ENCODE assay signal across 19 cellular contexts in the genomic region with DNA sequence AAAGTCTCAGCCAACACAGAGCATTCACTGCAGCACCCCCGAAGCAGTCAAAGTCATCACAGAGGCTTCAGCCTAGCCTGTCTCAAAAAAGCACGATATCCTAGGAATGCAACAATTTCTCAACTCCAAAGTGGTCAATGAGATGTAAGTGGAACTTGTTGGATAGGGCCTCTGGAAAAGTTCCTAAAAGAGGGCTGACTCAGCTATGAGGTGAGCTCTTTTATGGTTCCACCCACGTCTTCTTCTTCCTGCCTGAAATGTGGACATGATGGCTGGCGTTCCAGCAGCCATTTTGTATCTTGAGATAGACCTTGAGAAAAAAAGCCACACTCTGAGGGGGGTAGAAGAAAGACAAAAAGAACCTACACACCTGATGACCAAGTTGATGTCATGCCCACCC. TPM values are rescaled to one million over a fixed set of nuclear protein-coding genes. Genes with fewer than 3 reads are reported as not detected.
DNase-seq lines count a peak whose midpoint lies in the region; ATAC-seq, FAIRE-seq and TF ChIP-seq lines count a peak whose summit lies in the region.
"Had no signal": no experiment of that assay in that cellular context is flagged by ENCODE, and none has a peak within 500 bp of the region (broad histone marks: within the 10 kb centered on the region; RNA-seq: fewer than 3 reads in every experiment).

No MANE protein-coding gene starts in this region.

- H3K27me3 ChIP-seq in IMR-90 (ENCODE audit: control insufficient read depth, insufficient read depth, low read length) (no peaks in the 10 kb centered on the region), K562 (ENCODE audit: control insufficient read depth in 2 of 2, insufficient read depth in 2 of 2, low read length in 2 of 2) (peaks cover 0 to 9% of the 10 kb centered on the region in 2 experiments; a peak in 3 of 5 replicates)
- H3K27me3 ChIP-seq: pancreas, suprapubic skin had no signal

- H3K23ac ChIP-seq in IMR-90 (ENCODE audit: low read depth, low read length): peak overlapping the region; percentile 45; the same call in 1 of the 2 replicates

- FAIRE-seq in K562 (lab: Jason Lieb, UNC): no peak
- FAIRE-seq: colon, pancreas had no signal

- CTCF ChIA-PET in IMR-90 (lab: Yijun Ruan, JAX): interaction anchor here (0.5 kb wide), 1 partner anchor 472 kb away, joined by 7 read pairs; no protein-coding TSS in a partner anchor
- CTCF ChIA-PET in K562 (lab: Yijun Ruan, JAX; ENCODE audit: low intra/inter-chr PET ratio): interaction anchor here (0.5 kb wide), 1 partner anchor 30 kb away, joined by 3 read pairs; no protein-coding TSS in a partner anchor

- peak overlapping the region; percentile 10; the same call in 1 of the 2 replicates for H3K18ac ChIP-seq in IMR-90 (ENCODE audit: low read depth, low read length)

- no peak overlapping the region for H2AFZ ChIP-seq in IMR-90 (replicated peaks; ENCODE audit: low read length, poor library complexity)
- no peak overlapping the region for H2AFZ ChIP-seq in K562 (ENCODE audit: low read depth, low read length)

- peak overlapping the region; percentile 39; the same call in 1 of the 2 replicates for H3K27ac ChIP-seq in IMR-90 (ENCODE audit: insufficient read depth, low read length)
- no peak overlapping the region for H3K27ac ChIP-seq in K562 (ENCODE audit: extremely low read depth, low read depth, low read length)
- H3K27ac ChIP-seq: pancreas, suprapubic skin had no signal

- H3K14ac ChIP-seq in IMR-90 (replicated peaks; ENCODE audit: low read depth, low read length): 0 out of 2 replicates have a peak overlapping the region, but pooled peaks have one; percentile 35

- H3K4me1 ChIP-seq in IMR-90 (ENCODE audit: control insufficient read depth, insufficient read depth, low read length) (peaks cover 10% of the 10 kb centered on the region), K562 (replicated peaks in 1 of 2; ENCODE audit: control insufficient read depth in 2 of 2, insufficient read depth in 2 of 2, low read length in 2 of 2) (no peaks in the 10 kb centered on the region)

- H3K36me3 ChIP-seq in IMR-90 (ENCODE audit: control insufficient read depth, insufficient read depth, low read length) (no peaks in the 10 kb centered on the region), K562 (ENCODE audit: control insufficient read depth, insufficient read depth, low read length) (no peaks in the 10 kb centered on the region)
- H3K36me3 ChIP-seq: pancreas, suprapubic skin had no signal

- intact Hi-C loops in IMR-90 (cut with micrococcal nuclease): loop anchor here (1.0 kb wide), 1 partner anchor 31 kb away; no protein-coding TSS in a partner anchor
- intact Hi-C loops in K562 (cut with micrococcal nuclease): no loop called here

- H3K9me1 ChIP-seq in IMR-90 (ENCODE audit: insufficient read depth, low read length): peaks cover 4% of the 10 kb centered on the region; the same call in 1 of the 2 replicates
- no peaks in the 10 kb centered on the region for H3K9me1 ChIP-seq in K562 (ENCODE audit: control insufficient read depth, insufficient read depth, low read length)

- peak; percentile 25 for ATAC-seq in IMR-90 (ENCODE audit: low read depth)
- ATAC-seq in K562: no peak
- no peak for ATAC-seq in GM19455 (IDR thresholded peaks at IDR 0.05; ENCODE audit: unreplicated experiment)
- ATAC-seq: pancreas, T-cell had no signal

- H2AK9ac ChIP-seq in IMR-90 (replicated peaks; ENCODE audit: low read depth, low read length, poor library complexity): no peak overlapping the region

- POLR2A ChIA-PET in IMR-90 (lab: Charles Lee; ENCODE audit: unreplicated experiment) (no interaction called here), K562 (lab: Yijun Ruan, JAX) (no interaction called here)

- BruUV-seq in IMR-90 (replicated peaks; lab: Mats Ljungman, UMichigan) (no TSS peak), K562 (replicated peaks; lab: Mats Ljungman, UMichigan) (no TSS peak)

- DNase-seq in AG08396 (ENCODE audit: low spot score) (peak; percentile 61), IMR-90 (peak; percentile 95), K562 (ENCODE audit: extremely low read depth in 1 of 4, low spot score in 3 of 4) (no peak), kidney tubule cell (ENCODE audit: low spot score) (peak; percentile 69), islet precursor cell (no peak), NCI-H1436 (lab: John Stamatoyannopoulos, UW) (no peak)
- DNase-seq in activated T-cell treated with anti-CD3 and anti-CD28 coated beads, Interleukin-2, amount 50 U/mL, for 1 hour: no peak
- DNase-seq: activated CD4-positive, CD25-positive, alpha-beta regulatory T cell treated with anti-CD3 and anti-CD28 coated beads, Interleukin-2, amount 50 U/mL, for 72 hours; activated CD8-positive, alpha-beta memory T cell treated with anti-CD3 and anti-CD28 coated beads, Interleukin-2, amount 50 U/mL, for 48 hours; DMS53; erythroblast; NCI-H1417; NCI-H446; OCI-M1; pancreas; T-cell had no signal

- H3K4ac ChIP-seq in IMR-90 (ENCODE audit: low read depth, low read length): peak overlapping the region; percentile 16; the same call in 1 of the 2 replicates

- peak overlapping the region; percentile 38; the same call in 1 of the 3 replicates for H2BK15ac ChIP-seq in IMR-90 (ENCODE audit: low read depth, low read length)

- TF ChIP-seq RAD21 in IMR-90 (IDR thresholded peaks at IDR 0.05; ENCODE audit: low read length) (no peak), K562 (CRISPR knock-in tag; conservative IDR thresholded peaks at IDR 0.05 in 1 of 2, IDR thresholded peaks at IDR 0.05 in 1 of 2) (no peak)

- peak overlapping the region; percentile 46; the same call in 1 of the 2 replicates for H4K91ac ChIP-seq in IMR-90 (ENCODE audit: insufficient read depth, low read depth, low read length)

- no peak overlapping the region for H3K4me3 ChIP-seq in IMR-90 (ENCODE audit: insufficient read depth, low read depth, low read length)
- H3K4me3 ChIP-seq in K562: no peak overlapping the region
- H3K4me3 ChIP-seq: pancreas, suprapubic skin had no signal

- H3K9ac ChIP-seq in IMR-90 (ENCODE audit: low read depth, low read length): no peak overlapping the region
- H3K9ac ChIP-seq in K562 (ENCODE audit: insufficient read depth in 1 of 2, low read depth in 2 of 2, low read length in 2 of 2): no peak overlapping the region

- no peak overlapping the region for H3K4me2 ChIP-seq in IMR-90 (ENCODE audit: low read depth, low read length)
- no peak overlapping the region for H3K4me2 ChIP-seq in K562 (ENCODE audit: insufficient read depth, low read length)

- H3K9me3 ChIP-seq in IMR-90 (ENCODE audit: control insufficient read depth, insufficient read depth, low read length) (peaks cover 6% of the 10 kb centered on the region; the same call in 1 of the 2 replicates), K562 (replicated peaks; ENCODE audit: control insufficient read depth, insufficient read depth, low read depth, low read length) (no peaks in the 10 kb centered on the region)
- H3K9me3 ChIP-seq: pancreas, suprapubic skin had no signal

- 0 out of 2 replicates have a peak overlapping the region, but pooled peaks have one; percentile 6 for H3K56ac ChIP-seq in IMR-90 (ENCODE audit: extremely low read depth, insufficient read depth, low read length)

- peak overlapping the region in 1 of 2 experiments; percentile 51; a peak in 2 of 4 replicates for H4K8ac ChIP-seq in IMR-90 (ENCODE audit: low read depth in 2 of 2, low read length in 2 of 2)

- in situ Hi-C loops in IMR-90 (cut with MboI; ENCODE audit: low sequenced_read_pairs): loop anchor here (25.0 kb wide), 1 partner anchor 552 kb away; a partner anchor contains a TSS
- in situ Hi-C loops in K562 (cut with MboI): no loop called here

- TF ChIP-seq CTCF in IMR-90 (conservative IDR thresholded peaks at IDR 0.05; ENCODE audit: low read depth, low read length) (no peak), K562 (IDR thresholded peaks at IDR 0.05 in 2 of 3, conservative IDR thresholded peaks at IDR 0.05 in 1 of 3; ENCODE audit: insufficient read depth in 2 of 3, low read depth in 1 of 3, low read length in 3 of 3) (no peak)

- peak overlapping the region; percentile 76 for H2BK120ac ChIP-seq in IMR-90 (ENCODE audit: low read depth, low read length)

- TF ChIP-seq EP300 in K562 (IDR thresholded peaks at IDR 0.05; ENCODE audit: low read length): no peak

- peaks cover 15 to 39% of the 10 kb centered on the region in 2 experiments for H3K79me1 ChIP-seq in IMR-90 (ENCODE audit: low read depth in 1 of 2, low read length in 2 of 2)

- no peak overlapping the region; the same call in 1 of the 2 replicates for H4K5ac ChIP-seq in IMR-90 (ENCODE audit: low read depth, low read length)

- peak overlapping the region; percentile 92 for H2BK20ac ChIP-seq in IMR-90 (ENCODE audit: low read depth, low read length)

- dilution Hi-C loops in IMR-90 (cut with HindIII; ENCODE audit: low sequenced_read_pairs, unreplicated experiment): no loop called here

- WGBS in IMR-90 (ENCODE audit: extremely low coverage in 2 of 2, insufficient read length in 1 of 2), 2 experiments: no CpG with 5 or more reads among the region's 4 CpGs
- 5% methylated on average over 4 of the region's 4 CpGs for WGBS in K562 (ENCODE audit: insufficient coverage, low coverage, missing lambda C conversion rate)

- H3K79me2 ChIP-seq in K562 (ENCODE audit: control insufficient read depth, insufficient read depth, low read length): no peaks in the 10 kb centered on the region

- no peaks in the 10 kb centered on the region for H4K20me1 ChIP-seq in IMR-90 (ENCODE audit: insufficient read depth, low read length)
- no peaks in the 10 kb centered on the region for H4K20me1 ChIP-seq in K562 (replicated peaks; ENCODE audit: control insufficient read depth, insufficient read depth, low read length)

- peak overlapping the region; percentile 51 for H2AK5ac ChIP-seq in IMR-90 (ENCODE audit: low read depth, low read length)

- H2BK5ac ChIP-seq in IMR-90 (ENCODE audit: low read depth, low read length, poor library complexity, severe bottlenecking): peak overlapping the region; percentile 98

- TF ChIP-seq POLR2A in IMR-90 (IDR thresholded peaks at IDR 0.05; ENCODE audit: low read depth, low read length) (no peak), K562 (conservative IDR thresholded peaks at IDR 0.05) (no peak)

RNA-seq across cellular contexts. Expression of a gene that starts 32.5 kb away (rescaled TPM):
- total RNA-seq in IMR-90 (2012; rRNA removed): 487 and 522 TPM in 2 replicates
- polyA plus RNA-seq in IMR-90 (2012; rRNA removed): 206 and 225 TPM in 2 replicates
- 126 and 196 TPM in 2 replicates for polyA plus RNA-seq in IMR-90 (2012; cell fraction: cytosol; rRNA removed)
- 1,045 and 1,428 TPM in 2 replicates for polyA plus RNA-seq in IMR-90 (2012; cell fraction: nucleus; rRNA removed; ENCODE audit: low replicate concordance)
- total RNA-seq in K562 (2011; cell fraction: chromatin; rRNA removed; ENCODE audit: low replicate concordance): 28.4 and 32.2 TPM in 2 replicates
- total RNA-seq in K562 (2011; cell fraction: nucleolus; rRNA removed): 12.4 and 14.2 TPM in 2 replicates
- total RNA-seq in K562 (2011; cell fraction: nucleoplasm; rRNA removed): 18.8 and 24.4 TPM in 2 replicates
- 1.4 and 3.8 TPM in 2 replicates for total RNA-seq in K562 (2014; rRNA removed)
- total RNA-seq in K562 (2014; rRNA removed; fragmentation: Illumina TruSeq; extraction: Trizol): 1.6 TPM in 2 replicates
- 1.1 and 1.4 TPM in 2 replicates for total RNA-seq in K562 (2015; rRNA removed; fragmentation: Illumina TruSeq; extraction: Trizol)
- 3.4 and 5.0 TPM in 2 replicates for total RNA-seq in K562 (2021)
- polyA plus RNA-seq in K562 (2011; rRNA removed): 0.91 and 2.6 TPM in 2 replicates
- 0.94 and 2.3 TPM in 2 replicates for polyA plus RNA-seq in K562 (2011; cell fraction: cytosol; rRNA removed)
- polyA plus RNA-seq in K562 (2011; cell fraction: nucleus; rRNA removed): 3.1 and 11.6 TPM in 2 replicates
- 1.2 and 1.9 TPM in 2 replicates for polyA plus RNA-seq in K562 (2012)
- 0.76 and 1.2 TPM in 2 replicates for polyA plus RNA-seq in K562 (2014; fragmentation: Illumina TruSeq; extraction: Trizol)
- polyA plus RNA-seq in K562 (2014; fragmentation: Nextera tagmentation; extraction: Ambion mirVana): under 1 TPM; 0.24 to 0.75 TPM
- 1.00 and 1.1 TPM in 2 replicates for polyA plus RNA-seq in K562 (2014; rRNA removed)
- polyA minus RNA-seq in K562 (2011; rRNA and poly(A)+ RNA removed): 2.2 and 10.6 TPM in 2 replicates
- polyA minus RNA-seq in K562 (2011; cell fraction: cytosol; rRNA and poly(A)+ RNA removed): 2.1 and 2.4 TPM in 2 replicates
- polyA minus RNA-seq in K562 (2011; cell fraction: nucleus; rRNA and poly(A)+ RNA removed): 4.4 and 13.5 TPM in 2 replicates

Comparison
In these comparisons a context has a peak if more than half of its experiments do, and no peak if none do; other contexts are left out.
1. DNase-seq: peak in AG08396 (single experiment), IMR-90 (single experiment) and kidney tubule cell (single experiment); none in K562 (0 of 4), islet precursor cell (single experiment), activated T-cell treated with anti-CD3 and anti-CD28 coated beads, Interleukin-2, amount 50 U/mL, for 1 hour (single experiment) and NCI-H1436 (single experiment).
2. RNA of a gene that starts 32.5 kb away (total RNA-seq): 487 to 522 TPM in IMR-90; 1.1 to 32.2 TPM in K562; every median in the first group is over 10 times any median in the second.